17 cellular contexts compared by ENCODE assay signal in genomic region chr12:46908236-46908935, GRCh38.
DNase-seq lines count a peak whose midpoint lies in the region; ATAC-seq, FAIRE-seq and TF ChIP-seq lines count a peak whose summit lies in the region.
"Had no signal": no experiment of that assay in that cellular context is flagged by ENCODE, and none has a peak within 500 bp of the region (broad histone marks: within the 10 kb centered on the region; RNA-seq: fewer than 3 reads in every experiment).

No MANE protein-coding gene starts in this region.

- H3K27ac ChIP-seq in GM12878 (ENCODE audit: control insufficient read depth, insufficient read depth) (no peak overlapping the region), left lung (no peak overlapping the region)
- H3K27ac ChIP-seq: BLaER1 had no signal

- intact Hi-C loops in GM12878 (cut with micrococcal nuclease; ENCODE audit: unreplicated experiment) = no loop called here
- intact Hi-C loops in left lung (cut with DNase I) = no loop called here

- TF ChIP-seq CTCF in GM12878 (IDR thresholded peaks at IDR 0.05 in 2 of 3, conservative IDR thresholded peaks at IDR 0.05 in 1 of 3; ENCODE audit: control insufficient read depth in 2 of 3, extremely low read depth in 1 of 3, insufficient read depth in 1 of 3, low read depth in 3 of 3, low read length in 3 of 3) (no peak), left lung (IDR thresholded peaks at IDR 0.05) (no peak)

- H4K20me1 ChIP-seq in GM12878 (ENCODE audit: control insufficient read depth, insufficient read depth) = no peaks in the 10 kb centered on the region
- H4K20me1 ChIP-seq: BLaER1 had no signal

- SMC1A ChIA-PET in GM12878 (lab: Charles Lee; ENCODE audit: uncharacterized antibody, unreplicated experiment) = no interaction called here

- H3K36me3 ChIP-seq in GM12878 (ENCODE audit: control insufficient read depth in 2 of 2, insufficient read depth in 2 of 2, low read length in 1 of 2) (no peaks in the 10 kb centered on the region), left lung (no peaks in the 10 kb centered on the region)
- H3K36me3 ChIP-seq: BLaER1 had no signal

- POLR2A ChIA-PET in GM12878 (lab: Charles Lee) = no interaction called here

- H3K79me2 ChIP-seq in GM12878 (ENCODE audit: control insufficient read depth, insufficient read depth, low read length) = no peaks in the 10 kb centered on the region

- CTCF ChIA-PET in GM12878 (lab: Yijun Ruan, JAX) = no interaction called here

- 23% methylated on average over 2 of the region's 2 CpGs for WGBS in GM12878 (ENCODE audit: insufficient coverage, insufficient replicate concordance, low lambda C conversion rate, missing lambda C conversion rate)

- no peak overlapping the region for H2AFZ ChIP-seq in GM12878 (ENCODE audit: control insufficient read depth, low read depth, low read length)

- H3K27me3 ChIP-seq in GM12878 (replicated peaks in 1 of 2; ENCODE audit: control insufficient read depth in 2 of 2, insufficient read depth in 2 of 2, low read length in 1 of 2) (no peaks in the 10 kb centered on the region; a peak in 1 of 4 replicates), left lung (no peaks in the 10 kb centered on the region)
- H3K27me3 ChIP-seq: BLaER1 had no signal

- no peak overlapping the region for H3K9ac ChIP-seq in GM12878 (ENCODE audit: control insufficient read depth, insufficient read depth, low read length)
- H3K9ac ChIP-seq: BLaER1 had no signal

- peak; percentile 15; the same call in 1 of the 3 replicates for ATAC-seq in GM12878
- peak; percentile 17 for ATAC-seq in left lung
- ATAC-seq in HG03439 (IDR thresholded peaks at IDR 0.05; ENCODE audit: unreplicated experiment) = no peak
- ATAC-seq: activated CD4-positive, CD25-positive, alpha-beta regulatory T cell treated with anti-CD3 and anti-CD28 coated beads, Interleukin-2, amount 50 U/mL, for 24 hours; naive thymus-derived CD8-positive, alpha-beta T cell; stimulated activated naive B cell treated with anti-CD40 and anti-IgM and Interleukin-4, amounts not matched to agents 10 μg/mL and 1 μg/mL and 100 μg/mL, for 72 hours had no signal

- H3K9me3 ChIP-seq in GM12878 (replicated peaks; ENCODE audit: control insufficient read depth, insufficient read depth, low read length) (no peaks in the 10 kb centered on the region), left lung (peaks cover 0 to 3% of the 10 kb centered on the region in 2 donors)
- H3K9me3 ChIP-seq: BLaER1 had no signal

- H3K4me1 ChIP-seq in GM12878 (ENCODE audit: control insufficient read depth, insufficient read depth, low read length) (no peaks in the 10 kb centered on the region), left lung (no peaks in the 10 kb centered on the region)
- H3K4me1 ChIP-seq: BLaER1 had no signal

- in situ Hi-C loops in GM12878 (cut with MboI) = no loop called here

- TF ChIP-seq POLR2A in GM12878 (IDR thresholded peaks at IDR 0.05; ENCODE audit: low read depth, low read length) = no peak

- no peak for TF ChIP-seq EP300 in GM12878 (IDR thresholded peaks at IDR 0.05; ENCODE audit: borderline replicate concordance in 1 of 2, control insufficient read depth in 1 of 2, low read depth in 2 of 2, low read length in 2 of 2)

- peak; percentile 4 for DNase-seq in ELF-1 (ENCODE audit: low read depth, low spot score)
- DNase-seq in M059J (ENCODE audit: low read depth) = peak; percentile 97
- no peak for DNase-seq in GM12878 (ENCODE audit: low read depth, low spot score)
- no peak for DNase-seq in left lung
- no peak for DNase-seq in NCI-H1436 (lab: John Stamatoyannopoulos, UW)
- no peak for DNase-seq in activated CD4-positive, CD25-positive, alpha-beta regulatory T cell (lab: John Stamatoyannopoulos, UW)
- no peak for DNase-seq in NCI-H1436 treated with DMSO at 0.1 percent for 48 hours (lab: John Stamatoyannopoulos, UW)
- DNase-seq: activated naive CD8-positive, alpha-beta T cell treated with anti-CD3 and anti-CD28 coated beads, Interleukin-2, amount 10 ng/mL, durations not matched to agents 7 days and 5 days; H7; KG1; naive thymus-derived CD8-positive, alpha-beta T cell; NCI-H2081; retina; stimulated activated naive B cell treated with anti-CD40 and anti-IgM and Interleukin-4, amounts not matched to agents 10 μg/mL and 1 μg/mL and 100 μg/mL, for 72 hours had no signal

- no peak for FAIRE-seq in GM12878 (lab: Jason Lieb, UNC)

- no peak for TF ChIP-seq RAD21 in GM12878 (IDR thresholded peaks at IDR 0.05; ENCODE audit: insufficient read depth, low read depth, low read length)

- no TSS peak for BruUV-seq in GM12878 (replicated peaks; lab: Mats Ljungman, UMichigan)

- H3K4me3 ChIP-seq in GM12878 (no peak overlapping the region), left lung (no peak overlapping the region)
- H3K4me3 ChIP-seq: BLaER1 had no signal

- RAD21 ChIA-PET in GM12878 (lab: Charles Lee; ENCODE audit: unreplicated experiment) = no interaction called here

- no peak overlapping the region for H3K4me2 ChIP-seq in GM12878 (ENCODE audit: control insufficient read depth, insufficient read depth)
- H3K4me2 ChIP-seq: BLaER1 had no signal

TF ChIP-seq in GM12878, 131 proteins besides CTCF, POLR2A, EP300 and RAD21:
- TF ChIP-seq ASH2L (IDR thresholded peaks at IDR 0.05; ENCODE audit: borderline replicate concordance, low read depth) (no peak), TARDBP (IDR thresholded peaks at IDR 0.05; ENCODE audit: borderline replicate concordance) (no peak), KDM1A (IDR thresholded peaks at IDR 0.05; ENCODE audit: borderline replicate concordance) (no peak), IKZF1 (conservative IDR thresholded peaks at IDR 0.05) (no peak), TCF7 (IDR thresholded peaks at IDR 0.05; ENCODE audit: borderline replicate concordance) (no peak), SMARCA5 (IDR thresholded peaks at IDR 0.05) (no peak)

Comparison
In these comparisons a context has a peak if more than half of its experiments do, and no peak if none do; other contexts are left out.
1. DNase-seq: peak in ELF-1 (single experiment) and M059J (single experiment); none in GM12878 (single experiment), left lung (0 of 2), NCI-H1436 (single experiment), activated CD4-positive, CD25-positive, alpha-beta regulatory T cell (0 of 4) and NCI-H1436 treated with DMSO at 0.1 percent for 48 hours (single experiment).